ENCODE assay signal across 8 cellular contexts in the genomic region with DNA sequence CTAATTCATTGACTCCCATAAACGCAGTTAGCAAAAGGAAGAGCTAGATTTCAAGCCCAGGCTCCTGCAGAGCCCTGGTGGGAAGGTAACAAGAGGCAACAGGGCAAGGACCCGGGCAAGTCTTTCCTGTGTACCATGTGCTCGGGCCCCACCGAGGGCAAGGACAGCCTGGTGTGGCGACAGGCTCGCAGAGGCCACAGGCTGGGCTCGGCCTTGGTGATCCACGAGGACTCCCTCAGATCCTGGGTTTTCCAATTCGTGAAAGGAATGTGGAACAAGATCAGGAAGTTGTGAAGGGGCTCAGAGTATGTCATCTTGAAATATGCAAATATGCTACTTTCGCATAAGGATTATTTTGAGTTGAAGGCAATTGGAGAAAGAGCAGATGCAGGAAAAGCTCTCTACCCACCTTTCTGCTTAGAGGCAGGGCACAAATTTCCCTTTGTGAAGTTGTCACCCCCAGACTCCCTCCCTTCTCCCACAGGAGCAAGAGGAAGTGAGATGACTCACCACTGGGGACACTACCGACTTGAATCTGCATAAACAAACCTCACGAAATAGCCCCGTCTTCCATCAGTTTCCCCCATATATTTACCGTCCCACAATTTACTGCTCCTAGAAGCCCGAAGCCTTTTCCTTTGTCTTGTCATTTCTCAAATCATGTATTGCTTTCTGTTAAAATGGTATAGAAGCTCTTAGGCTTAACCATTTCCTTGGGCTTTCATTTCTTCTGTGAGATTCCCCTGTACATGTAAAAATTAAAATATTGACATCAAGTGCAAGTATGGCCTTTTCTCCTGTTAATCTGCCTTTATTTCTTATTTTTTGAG.
DNase-seq lines count a peak whose midpoint lies in the region; ATAC-seq and TF ChIP-seq lines count a peak whose summit lies in the region.

No MANE protein-coding gene starts in this region.

- H3K27ac Mint-ChIP-seq in osteocyte (ENCODE audit: unreplicated experiment), result peak overlapping the region; percentile 3

- no peak for TF ChIP-seq POLR2A in sigmoid colon (IDR thresholded peaks at IDR 0.05)
- TF ChIP-seq POLR2A in gastroesophageal sphincter (IDR thresholded peaks at IDR 0.05), result no peak

- H3K27me3 ChIP-seq in brain microvascular endothelial cell (replicated peaks) (no peaks in the 10 kb centered on the region), sigmoid colon (no peaks in the 10 kb centered on the region), gastroesophageal sphincter (no peaks in the 10 kb centered on the region)

- intact Hi-C loops in sigmoid colon (cut with DNase I), result no loop called here

- H3K36me3 ChIP-seq in brain microvascular endothelial cell (replicated peaks) (no peaks in the 10 kb centered on the region), sigmoid colon (no peaks in the 10 kb centered on the region), gastroesophageal sphincter (no peaks in the 10 kb centered on the region)

- H3K9me3 ChIP-seq in sigmoid colon (no peaks in the 10 kb centered on the region), gastroesophageal sphincter (no peaks in the 10 kb centered on the region)

- ATAC-seq in GM18870 (IDR thresholded peaks at IDR 0.05; ENCODE audit: unreplicated experiment), result no peak
- no peak for ATAC-seq in gastroesophageal sphincter

- 41 to 65% methylated on average over 15 of the region's 15 CpGs for WGBS in sigmoid colon, 2 donors
- 59 to 65% methylated on average over 6 to 10 of the region's 15 CpGs for WGBS in gastroesophageal sphincter (ENCODE audit: low coverage in 1 of 2), 2 donors

- TF ChIP-seq CTCF in brain microvascular endothelial cell (IDR thresholded peaks at IDR 0.05; ENCODE audit: low read depth, low read length, missing control alignments) (peak; percentile 11), osteocyte (IDR thresholded peaks at IDR 0.05) (no peak), sigmoid colon (IDR thresholded peaks at IDR 0.05) (peak in 1 of 4 experiments; percentile 11), gastroesophageal sphincter (IDR thresholded peaks at IDR 0.05) (no peak)

- H3K36me3 Mint-ChIP-seq in osteocyte (ENCODE audit: unreplicated experiment), result no peaks in the 10 kb centered on the region

- H3K27ac ChIP-seq in brain microvascular endothelial cell, result peak overlapping the region; percentile 35
- H3K27ac ChIP-seq in sigmoid colon, result peak overlapping the region in 2 of 4 donors; percentile 0 to 22
- peak overlapping the region in 1 of 4 donors; percentile 1 for H3K27ac ChIP-seq in gastroesophageal sphincter

- H3K9me3 Mint-ChIP-seq in osteocyte (ENCODE audit: unreplicated experiment), result no peaks in the 10 kb centered on the region

- H3K4me3 Mint-ChIP-seq in osteocyte (ENCODE audit: unreplicated experiment), result no peak overlapping the region

- in situ Hi-C loops in brain microvascular endothelial cell (cut with HindIII; ENCODE audit: low pct_ligation_motif_present, low sequenced_read_pairs), result no loop called here

- TF ChIP-seq EP300 in sigmoid colon (IDR thresholded peaks at IDR 0.05) (no peak), gastroesophageal sphincter (IDR thresholded peaks at IDR 0.05) (no peak)

- peaks cover 0 to 78% (median 37%) of the 10 kb centered on the region in 4 donors for H3K4me1 ChIP-seq in sigmoid colon
- H3K4me1 ChIP-seq in gastroesophageal sphincter, result peaks cover 0 to 71% (median 12%) of the 10 kb centered on the region in 3 donors

- no peaks in the 10 kb centered on the region for H3K27me3 Mint-ChIP-seq in osteocyte (ENCODE audit: unreplicated experiment)

- peaks cover 59% of the 10 kb centered on the region for H3K4me1 Mint-ChIP-seq in osteocyte (ENCODE audit: unreplicated experiment)

- DNase-seq in EL (peak; percentile 37), M059J (ENCODE audit: low read depth) (peak; percentile 77), brain microvascular endothelial cell (no peak), osteocyte (ENCODE audit: extremely low spot score, unreplicated experiment) (no peak), sigmoid colon (no peak), DMS114 treated with DMSO at 0.1 percent for 48 hours (lab: John Stamatoyannopoulos, UW; ENCODE audit: unreplicated experiment) (no peak)

- H3K4me3 ChIP-seq in brain microvascular endothelial cell (ENCODE audit: low read depth, low read length) (no peak overlapping the region), sigmoid colon (no peak overlapping the region), gastroesophageal sphincter (no peak overlapping the region)

Comparison
In these comparisons a context has a peak if more than half of its experiments do, and no peak if none do; other contexts are left out.
1. DNase-seq: peak in EL (single experiment) and M059J (single experiment); none in brain microvascular endothelial cell (single experiment), osteocyte (single experiment), sigmoid colon (single experiment) and DMS114 treated with DMSO at 0.1 percent for 48 hours (single experiment).